9 cellular contexts compared by ENCODE assay signal in the genomic region with DNA sequence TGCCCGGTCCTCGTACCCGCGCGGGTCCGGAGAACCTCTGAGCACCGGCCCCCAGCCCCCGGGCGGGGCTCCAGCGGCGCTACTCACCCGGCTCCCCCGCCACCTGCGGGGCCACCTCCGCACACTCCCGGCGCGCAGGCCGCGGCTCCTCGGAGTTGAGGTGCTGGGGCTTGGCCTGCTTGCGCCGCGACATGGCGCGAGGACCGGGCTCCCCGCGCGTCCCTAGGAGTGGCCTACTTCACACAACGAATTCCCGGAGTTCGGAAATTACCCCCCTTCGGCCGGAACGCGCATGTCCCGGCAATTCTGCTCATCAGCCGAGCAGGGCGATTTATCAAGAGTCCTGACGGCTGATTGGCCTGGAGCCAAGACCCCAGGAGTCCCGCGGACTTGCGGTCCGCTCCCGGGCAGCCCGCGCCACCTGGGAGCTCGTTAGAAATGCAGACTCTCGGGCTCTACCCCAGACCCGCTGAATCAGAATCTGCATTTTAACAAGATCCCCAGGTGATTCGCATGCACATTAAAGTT.
A peak's percentile ranks its signal among the peaks of the same experiment; 100 is the strongest.
DNase-seq lines count a peak whose midpoint lies in the region; FAIRE-seq and TF ChIP-seq lines count a peak whose summit lies in the region.
"Had no signal": no experiment of that assay in that cellular context is flagged by ENCODE, and none has a peak within 500 bp of the region (broad histone marks: within the 10 kb centered on the region; RNA-seq: fewer than 3 reads in every experiment).

No MANE protein-coding gene starts in this region.

- H4K20me1 ChIP-seq in astrocyte (ENCODE audit: insufficient read depth, low read length), result peaks cover 24% of the 10 kb centered on the region

- WGBS in spleen, 5 donors, result 0 to 3% (median 2%) methylated on average over 3 to 52 of the region's 52 CpGs

- peaks cover 40% of the 10 kb centered on the region for H3K79me2 ChIP-seq in astrocyte (ENCODE audit: insufficient read depth, low read length)

- intact Hi-C loops in activated CD4-positive, alpha-beta memory T cell treated with anti-CD3 and anti-CD28 coated beads for 36 hours (cut with micrococcal nuclease), result loop anchor here (10.0 kb wide), 1 partner anchor 300 kb away; a partner anchor contains a TSS
- intact Hi-C loops in spleen (cut with DNase I; ENCODE audit: low total_unique reads), result no loop called here

- no peaks in the 10 kb centered on the region for H3K9me3 Mint-ChIP-seq in activated CD4-positive, alpha-beta memory T cell treated with anti-CD3 and anti-CD28 coated beads for 36 hours
- no peaks in the 10 kb centered on the region for H3K9me3 Mint-ChIP-seq in activated CD4-positive, alpha-beta memory T cell treated with anti-CD3 and anti-CD28 coated beads, Interleukin-2, amount 10 ng/mL, durations not matched to agents 7 days and 5 days
- H3K9me3 Mint-ChIP-seq in astrocyte (ENCODE audit: unreplicated experiment), result no peaks in the 10 kb centered on the region

- H2AFZ ChIP-seq in astrocyte (ENCODE audit: low read depth, low read length), result peak overlapping the region; percentile 86

- no peaks in the 10 kb centered on the region for H3K36me3 ChIP-seq in astrocyte (ENCODE audit: insufficient read depth, low read length)
- no peaks in the 10 kb centered on the region for H3K36me3 ChIP-seq in iPS-15b (ENCODE audit: control insufficient read depth, insufficient read depth, low read length)
- no peaks in the 10 kb centered on the region for H3K36me3 ChIP-seq in spleen

- H3K4me3 Mint-ChIP-seq in activated CD4-positive, alpha-beta memory T cell treated with anti-CD3 and anti-CD28 coated beads for 36 hours, result peak overlapping the region; percentile 35
- no peak overlapping the region for H3K4me3 Mint-ChIP-seq in activated CD4-positive, alpha-beta memory T cell treated with anti-CD3 and anti-CD28 coated beads, Interleukin-2, amount 10 ng/mL, durations not matched to agents 7 days and 5 days
- peak overlapping the region; percentile 81 for H3K4me3 Mint-ChIP-seq in astrocyte (ENCODE audit: unreplicated experiment)

- peaks cover 4% of the 10 kb centered on the region for H3K36me3 Mint-ChIP-seq in activated CD4-positive, alpha-beta memory T cell treated with anti-CD3 and anti-CD28 coated beads for 36 hours
- no peaks in the 10 kb centered on the region for H3K36me3 Mint-ChIP-seq in activated CD4-positive, alpha-beta memory T cell treated with anti-CD3 and anti-CD28 coated beads, Interleukin-2, amount 10 ng/mL, durations not matched to agents 7 days and 5 days (ENCODE audit: low read depth)
- no peaks in the 10 kb centered on the region for H3K36me3 Mint-ChIP-seq in astrocyte (ENCODE audit: low read depth, unreplicated experiment)

- H3K27me3 ChIP-seq in astrocyte (ENCODE audit: insufficient read depth, low read length) (no peaks in the 10 kb centered on the region), iPS-15b (ENCODE audit: control insufficient read depth, insufficient read depth, low read length) (peaks cover 47% of the 10 kb centered on the region), spleen (replicated peaks in 1 of 7) (peaks cover 0 to 41% (median 36%) of the 10 kb centered on the region in 7 donors)

- H3K27ac Mint-ChIP-seq in activated CD4-positive, alpha-beta memory T cell treated with anti-CD3 and anti-CD28 coated beads for 36 hours, result no peak overlapping the region
- no peak overlapping the region for H3K27ac Mint-ChIP-seq in activated CD4-positive, alpha-beta memory T cell treated with anti-CD3 and anti-CD28 coated beads, Interleukin-2, amount 10 ng/mL, durations not matched to agents 7 days and 5 days
- no peak overlapping the region for H3K27ac Mint-ChIP-seq in astrocyte (ENCODE audit: unreplicated experiment)

- no peak for TF ChIP-seq POLR2A in spleen (IDR thresholded peaks at IDR 0.05)

- H3K4me1 Mint-ChIP-seq in activated CD4-positive, alpha-beta memory T cell treated with anti-CD3 and anti-CD28 coated beads for 36 hours (ENCODE audit: low read depth), result peaks cover 16% of the 10 kb centered on the region
- H3K4me1 Mint-ChIP-seq in activated CD4-positive, alpha-beta memory T cell treated with anti-CD3 and anti-CD28 coated beads, Interleukin-2, amount 10 ng/mL, durations not matched to agents 7 days and 5 days, result peaks cover 22% of the 10 kb centered on the region
- H3K4me1 Mint-ChIP-seq in astrocyte (ENCODE audit: low read depth, unreplicated experiment), result peaks cover 4% of the 10 kb centered on the region

- peaks cover 35% of the 10 kb centered on the region for H3K27me3 Mint-ChIP-seq in activated CD4-positive, alpha-beta memory T cell treated with anti-CD3 and anti-CD28 coated beads for 36 hours
- H3K27me3 Mint-ChIP-seq in activated CD4-positive, alpha-beta memory T cell treated with anti-CD3 and anti-CD28 coated beads, Interleukin-2, amount 10 ng/mL, durations not matched to agents 7 days and 5 days, result peaks cover 35% of the 10 kb centered on the region
- H3K27me3 Mint-ChIP-seq in astrocyte (ENCODE audit: low read depth, unreplicated experiment), result peaks cover 30% of the 10 kb centered on the region

- peak overlapping the region; percentile 90 for H3K9ac ChIP-seq in astrocyte (ENCODE audit: low read length)
- H3K9ac ChIP-seq in iPS-15b (ENCODE audit: low read depth, low read length), result peak overlapping the region; percentile 61

- peak overlapping the region; percentile 81 for H3K4me3 ChIP-seq in astrocyte (ENCODE audit: insufficient read depth, low read depth, low read length)
- peak overlapping the region; percentile 70 for H3K4me3 ChIP-seq in iPS-15b (ENCODE audit: low read depth, low read length)
- peak overlapping the region; percentile 18 to 63 (median 34) for H3K4me3 ChIP-seq in spleen

- CTCF ChIA-PET in activated CD4-positive, alpha-beta memory T cell treated with anti-CD3 and anti-CD28 coated beads for 36 hours (lab: Charles Lee), result interaction anchor here (0.6 to 1.4 kb wide), 7 partner anchors 8 to 1392 kb away, joined by 3 to 5 read pairs (median 4); no protein-coding TSS in a partner anchor
- CTCF ChIA-PET in activated CD4-positive, alpha-beta memory T cell treated with anti-CD3 and anti-CD28 coated beads, Interleukin-2, amount 10 ng/mL, durations not matched to agents 7 days and 5 days (lab: Charles Lee), result interaction anchor here (0.6 to 1.0 kb wide), 3 partner anchors 23 to 584 kb away, joined by 3 to 6 read pairs (median 3); no protein-coding TSS in a partner anchor

- peak overlapping the region; percentile 100 for H3K4me2 ChIP-seq in astrocyte (ENCODE audit: low read length)

- DNase-seq in activated CD4-positive, alpha-beta memory T cell treated with anti-CD3 and anti-CD28 coated beads for 36 hours, result peak; percentile 9
- DNase-seq in activated CD4-positive, alpha-beta memory T cell treated with anti-CD3 and anti-CD28 coated beads, Interleukin-2, amount 10 ng/mL, durations not matched to agents 7 days and 5 days, result no peak
- DNase-seq in astrocyte (ENCODE audit: low read depth) (peak; percentile 44), spleen (no peak), NCI-H2196 treated with DMSO at 0.1 percent for 48 hours (lab: John Stamatoyannopoulos, UW; ENCODE audit: unreplicated experiment) (no peak), NOMO-1 treated with dmso at 0.1 percent for 144 hours (lab: John Stamatoyannopoulos, UW; ENCODE audit: unreplicated experiment) (no peak), NCI-H1436 treated with DMSO at 0.1 percent for 48 hours (lab: John Stamatoyannopoulos, UW) (no peak)
- DNase-seq: DND-41 had no signal

- no peak for FAIRE-seq in astrocyte (lab: Jason Lieb, UNC)

- H3K4me1 ChIP-seq in astrocyte (ENCODE audit: insufficient read depth, low read length) (peaks cover 14% of the 10 kb centered on the region), iPS-15b (ENCODE audit: control insufficient read depth, insufficient read depth, low read length) (peaks cover 11% of the 10 kb centered on the region), spleen (peaks cover 27 to 35% (median 30%) of the 10 kb centered on the region in 6 donors)

- no peaks in the 10 kb centered on the region for H3K9me3 ChIP-seq in astrocyte (ENCODE audit: insufficient read depth, low read depth, low read length)
- H3K9me3 ChIP-seq in iPS-15b (ENCODE audit: control insufficient read depth, insufficient read depth, low read length), result no peaks in the 10 kb centered on the region
- H3K9me3 ChIP-seq in spleen, result no peaks in the 10 kb centered on the region

- TF ChIP-seq CTCF in astrocyte (IDR thresholded peaks at IDR 0.05; ENCODE audit: insufficient read depth, low read depth, low read length) (no peak), spleen (IDR thresholded peaks at IDR 0.05 in 8 of 11, conservative IDR thresholded peaks at IDR 0.05 in 3 of 11) (no peak)

- POLR2A ChIA-PET in activated CD4-positive, alpha-beta memory T cell treated with anti-CD3 and anti-CD28 coated beads for 36 hours (lab: Charles Lee), result interaction anchor here (0.5 kb wide), 1 partner anchor 44 kb away, joined by 3 read pairs; no protein-coding TSS in a partner anchor
- POLR2A ChIA-PET in activated CD4-positive, alpha-beta memory T cell treated with anti-CD3 and anti-CD28 coated beads, Interleukin-2, amount 10 ng/mL, durations not matched to agents 7 days and 5 days (lab: Charles Lee), result interaction anchor here (0.7 kb wide), 1 partner anchor 12 kb away, joined by 3 read pairs; no protein-coding TSS in a partner anchor

- peak overlapping the region; percentile 58 for H3K27ac ChIP-seq in astrocyte (ENCODE audit: low read depth, low read length)
- no peak overlapping the region for H3K27ac ChIP-seq in spleen

Comparison
In these comparisons a context has a peak if more than half of its experiments do, and no peak if none do; other contexts are left out.
1. DNase-seq: peak in activated CD4-positive, alpha-beta memory T cell treated with anti-CD3 and anti-CD28 coated beads for 36 hours (single experiment) and astrocyte (single experiment); none in activated CD4-positive, alpha-beta memory T cell treated with anti-CD3 and anti-CD28 coated beads, Interleukin-2, amount 10 ng/mL, durations not matched to agents 7 days and 5 days (single experiment), spleen (single experiment), NCI-H2196 treated with DMSO at 0.1 percent for 48 hours (single experiment), NOMO-1 treated with dmso at 0.1 percent for 144 hours (single experiment) and NCI-H1436 treated with DMSO at 0.1 percent for 48 hours (single experiment).
2. Peak in every context shown above with its lines, with median percentiles within 50 percentile points of each other: H3K4me3 ChIP-seq.